ENCODE assay signal across 21 cellular contexts in the genomic region with DNA sequence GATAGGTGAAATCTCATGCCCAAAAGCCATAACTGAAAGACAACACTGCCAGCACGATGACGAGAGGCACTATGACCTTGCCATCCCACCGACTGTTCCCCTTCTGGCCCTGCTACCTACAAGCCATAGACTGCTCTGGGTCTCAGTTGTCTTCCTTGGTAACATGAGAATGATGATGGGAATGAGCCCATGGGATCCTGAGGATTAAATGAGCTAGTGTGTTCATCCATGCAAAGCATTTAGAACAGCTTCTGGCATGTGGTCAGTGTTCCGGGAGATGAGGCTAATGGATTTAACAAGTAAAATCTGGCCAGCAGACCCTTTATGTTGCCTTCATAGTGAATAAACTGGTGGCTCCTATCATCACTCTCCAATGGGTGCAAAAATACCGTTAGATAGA.
"Had no signal": no experiment of that assay in that cellular context is flagged by ENCODE, and none has a peak within 500 bp of the region (broad histone marks: within the 10 kb centered on the region; RNA-seq: fewer than 3 reads in every experiment).

No MANE protein-coding gene starts in this region.

- H3K4me3 ChIP-seq: esophagus squamous epithelium, gastroesophageal sphincter, hepatocyte, left ventricle myocardium inferior, lower lobe of right lung, psoas muscle, right atrium auricular region, sigmoid colon, suprapubic skin, thyroid gland had no signal

- H2AFZ ChIP-seq: hepatocyte, parathyroid adenoma had no signal

- H3K9me3 ChIP-seq: esophagus squamous epithelium, gastroesophageal sphincter, left ventricle myocardium inferior, lower lobe of right lung, psoas muscle, right atrium auricular region, sigmoid colon, suprapubic skin, thyroid gland had no signal

- H3K4me2 ChIP-seq: hepatocyte had no signal

- H3K9ac ChIP-seq: parathyroid adenoma had no signal

- DNase-seq: cerebellar nuclear complex; dermis blood vessel endothelial cell; esophagus squamous epithelium; foreskin fibroblast; left ventricle myocardium inferior; lower lobe of right lung; natural killer cell; occipital lobe; psoas muscle; sigmoid colon; small intestine; stimulated activated CD4-positive, alpha-beta T cell treated with anti-CD3 and anti-CD28 coated beads, Interleukin-12 subunit alpha, Interleukin-12 subunit beta, amount 100 ng/mL, for 4 hours; stimulated activated CD8-positive, alpha-beta memory T cell treated with anti-CD3 and anti-CD28 coated beads, Interleukin-4, amount 100 ng/mL, for 48 hours; stimulated activated naive CD8-positive, alpha-beta T cell treated with anti-CD3 and anti-CD28 coated beads, Interleukin-15, Interleukin-2, amounts not matched to agents 100 U/mL and 50 U/mL, for 24 hours; thyroid gland had no signal

- H3K27ac ChIP-seq: esophagus squamous epithelium, gastroesophageal sphincter, hepatocyte, left ventricle myocardium inferior, lower lobe of right lung, parathyroid adenoma, psoas muscle, right atrium auricular region, sigmoid colon, suprapubic skin, thyroid gland had no signal

- ATAC-seq: gastroesophageal sphincter; lower lobe of right lung; natural killer cell; psoas muscle; stimulated activated effector memory CD8-positive, alpha-beta T cell treated with anti-CD3 and anti-CD28 coated beads, Interleukin-12 subunit alpha, Interleukin-12 subunit beta, amount 100 ng/mL, for 72 hours; stimulated activated naive CD8-positive, alpha-beta T cell treated with anti-CD3 and anti-CD28 coated beads, Interleukin-15, Interleukin-2, amounts not matched to agents 100 U/mL and 50 U/mL, for 24 hours had no signal

- H3K36me3 ChIP-seq: esophagus squamous epithelium, gastroesophageal sphincter, left ventricle myocardium inferior, lower lobe of right lung, right atrium auricular region, sigmoid colon, suprapubic skin, thyroid gland had no signal

- H3K4me1 ChIP-seq: esophagus squamous epithelium, gastroesophageal sphincter, left ventricle myocardium inferior, lower lobe of right lung, parathyroid adenoma, psoas muscle, right atrium auricular region, sigmoid colon, thyroid gland had no signal

- H3K27me3 ChIP-seq: esophagus squamous epithelium, gastroesophageal sphincter, right atrium auricular region, sigmoid colon, suprapubic skin, thyroid gland had no signal

- H3K79me2 ChIP-seq: hepatocyte, parathyroid adenoma had no signal
